8 cellular contexts compared by ENCODE assay signal in genomic region chr3:4976109-4976508, GRCh38. TPM values are rescaled to one million over a fixed set of nuclear protein-coding genes. Genes with fewer than 3 reads are reported as not detected.
A peak's percentile ranks its signal among the peaks of the same experiment; 100 is the strongest.
DNase-seq lines count a peak whose midpoint lies in the region; ATAC-seq, FAIRE-seq and TF ChIP-seq lines count a peak whose summit lies in the region.

No MANE protein-coding gene starts in this region.

- H3K4me1 ChIP-seq in A549, result peaks cover 18% of the 10 kb centered on the region

- no peak for TF ChIP-seq POLR2A in A549 (IDR thresholded peaks at IDR 0.05; ENCODE audit: low read length)

- H3K4me2 ChIP-seq in A549, result peak overlapping the region; percentile 88

- CTCF ChIA-PET in A549 (lab: Yijun Ruan, JAX), result interaction anchor here (0.6 to 17.8 kb wide), 65 partner anchors 10 to 325 kb away, joined by 3 to 602 read pairs (median 5); partner anchors contain the start of gene ARL8B

- TF ChIP-seq CTCF in A549 (IDR thresholded peaks at IDR 0.05) (peak; percentile 87), GM12865 (IDR thresholded peaks at IDR 0.05; ENCODE audit: insufficient read depth, low read depth, low read length, missing control alignments) (peak; percentile 34)

- H3K4me3 Mint-ChIP-seq in activated naive CD8-positive, alpha-beta T cell treated with anti-CD3 and anti-CD28 coated beads, Interleukin-2, amount 10 ng/mL, durations not matched to agents 7 days and 5 days, result peak overlapping the region; percentile 98

- peaks cover 33% of the 10 kb centered on the region for H3K36me3 Mint-ChIP-seq in activated naive CD8-positive, alpha-beta T cell treated with anti-CD3 and anti-CD28 coated beads, Interleukin-2, amount 10 ng/mL, durations not matched to agents 7 days and 5 days

- POLR2A ChIA-PET in A549 (lab: Yijun Ruan, JAX), result interaction anchor here (0.5 to 13.9 kb wide), 7 partner anchors 9 to 265 kb away, joined by 3 to 367 read pairs (median 5); no protein-coding TSS in a partner anchor
- POLR2A ChIA-PET in activated naive CD8-positive, alpha-beta T cell treated with anti-CD3 and anti-CD28 coated beads, Interleukin-2, amount 10 ng/mL, durations not matched to agents 7 days and 5 days (lab: Charles Lee), result interaction anchor here (0.8 to 14.2 kb wide), 14 partner anchors 10 to 483 kb away, joined by 3 to 734 read pairs (median 30); partner anchors contain the start of gene ITPR1

- peaks cover 9% of the 10 kb centered on the region for H3K9me3 Mint-ChIP-seq in activated naive CD8-positive, alpha-beta T cell treated with anti-CD3 and anti-CD28 coated beads, Interleukin-2, amount 10 ng/mL, durations not matched to agents 7 days and 5 days

- no peak for TF ChIP-seq EP300 in A549 (IDR thresholded peaks at IDR 0.05)

- WGBS in A549 (ENCODE audit: missing lambda C conversion rate), result 21% methylated on average over 4 of the region's 4 CpGs

- H3K4me1 Mint-ChIP-seq in activated naive CD8-positive, alpha-beta T cell treated with anti-CD3 and anti-CD28 coated beads, Interleukin-2, amount 10 ng/mL, durations not matched to agents 7 days and 5 days, result peaks cover 24% of the 10 kb centered on the region

- H3K9me3 ChIP-seq in A549, result 0 out of 3 replicates have a peak, but pooled peaks cover 5% of the 10 kb centered on the region

- peak; percentile 78 to 94 for DNase-seq in A549 (ENCODE audit: low read depth in 1 of 2, low spot score in 1 of 2)
- DNase-seq in GM12865 (ENCODE audit: low read depth), result peak; percentile 82
- peak; percentile 84 for DNase-seq in NOMO-1 treated with DMSO at 0.1 percent for 48 hours (lab: John Stamatoyannopoulos, UW; ENCODE audit: unreplicated experiment)
- DNase-seq in activated naive CD8-positive, alpha-beta T cell treated with anti-CD3 and anti-CD28 coated beads, Interleukin-2, amount 10 ng/mL, durations not matched to agents 7 days and 5 days, result no peak
- DNase-seq in inferior parietal cortex (ENCODE audit: extremely low spot score), result peak; percentile 66
- DNase-seq in stimulated activated CD4-positive, alpha-beta T cell treated with anti-CD3 and anti-CD28 coated beads, TNF-alpha, amount 100 ng/mL, for 48 hours (ENCODE audit: low read depth in 3 of 3), result peak in 2 of 3 donors; percentile 46 to 51
- no peak for DNase-seq in cortex of kidney (lab: John Stamatoyannopoulos, UW)

- H3K4me3 ChIP-seq in A549 (no peak overlapping the region), GM12865 (ENCODE audit: low read depth, low read length) (no peak overlapping the region)

- no peak for FAIRE-seq in A549 (lab: Jason Lieb, UNC)

- peak; percentile 95 to 98 for TF ChIP-seq RAD21 in A549 (conservative IDR thresholded peaks at IDR 0.05 in 1 of 2, IDR thresholded peaks at IDR 0.05 in 1 of 2)

- no peaks in the 10 kb centered on the region for H3K27me3 Mint-ChIP-seq in activated naive CD8-positive, alpha-beta T cell treated with anti-CD3 and anti-CD28 coated beads, Interleukin-2, amount 10 ng/mL, durations not matched to agents 7 days and 5 days

- peak overlapping the region; percentile 99 for H3K27ac Mint-ChIP-seq in activated naive CD8-positive, alpha-beta T cell treated with anti-CD3 and anti-CD28 coated beads, Interleukin-2, amount 10 ng/mL, durations not matched to agents 7 days and 5 days

- ATAC-seq in A549 (peak in 1 of 2 experiments; percentile 15; a peak in 3 of 6 replicates), GM21619 (IDR thresholded peaks at IDR 0.05; ENCODE audit: unreplicated experiment) (no peak)
- ATAC-seq in activated naive CD8-positive, alpha-beta T cell treated with anti-CD3 and anti-CD28 coated beads, Interleukin-2, amount 10 ng/mL, durations not matched to agents 7 days and 5 days (ENCODE audit: low read depth), result no peak

- peak overlapping the region; percentile 96 to 98 for H3K27ac ChIP-seq in A549

TF ChIP-seq in A549, 52 proteins besides CTCF, POLR2A, EP300 and RAD21 (continues in another document):
- TF ChIP-seq FOSL2 (IDR thresholded peaks at IDR 0.05) (no peak), FOSL2 (CRISPR knock-in tag; IDR thresholded peaks at IDR 0.05) (peak; percentile 27), NR3C1 (IDR thresholded peaks at IDR 0.05) (no peak), TP53 (CRISPR knock-in tag; IDR thresholded peaks at IDR 0.05) (0 out of 2 replicates have a peak, but pooled peaks have one; percentile 15), ATOH8 (CRISPR knock-in tag; IDR thresholded peaks at IDR 0.05; ENCODE audit: low read depth) (peak; percentile 63; the same call in 1 of the 2 replicates), ZSCAN20 (CRISPR knock-in tag; IDR thresholded peaks at IDR 0.05) (peak; percentile 61; the same call in 1 of the 2 replicates), NFE2L2 (conservative IDR thresholded peaks at IDR 0.05; ENCODE audit: low read length) (no peak), SMC3 (IDR thresholded peaks at IDR 0.05) (peak; percentile 98), USF2 (IDR thresholded peaks at IDR 0.05) (no peak), ZC3H11A (IDR thresholded peaks at IDR 0.05) (no peak), EHMT2 (IDR thresholded peaks at IDR 0.05; ENCODE audit: low read depth) (peak; percentile 91), KDM5A (IDR thresholded peaks at IDR 0.05) (no peak), HOXA7 (CRISPR knock-in tag; IDR thresholded peaks at IDR 0.05) (0 out of 2 replicates have a peak, but pooled peaks have one; percentile 20), PBX3 (IDR thresholded peaks at IDR 0.05) (no peak), HOXB5 (CRISPR knock-in tag; IDR thresholded peaks at IDR 0.05) (peak; percentile 79), HOXB13 (CRISPR knock-in tag; IDR thresholded peaks at IDR 0.05; ENCODE audit: low read depth) (0 out of 2 replicates have a peak, but pooled peaks have one; percentile 21), ZFP36 (IDR thresholded peaks at IDR 0.05; ENCODE audit: borderline replicate concordance, partially characterized antibody) (no peak), POLR2AphosphoS2 (conservative IDR thresholded peaks at IDR 0.05; ENCODE audit: low read length) (no peak), HES2 (IDR thresholded peaks at IDR 0.05) (0 out of 2 replicates have a peak, but pooled peaks have one; percentile 30), MAX (IDR thresholded peaks at IDR 0.05) (peak; percentile 48; the same call in 1 of the 2 replicates), RFX5 (IDR thresholded peaks at IDR 0.05) (no peak), HEYL (CRISPR knock-in tag; IDR thresholded peaks at IDR 0.05) (peak; percentile 86), HMGXB4 (CRISPR knock-in tag; IDR thresholded peaks at IDR 0.05; ENCODE audit: borderline replicate concordance) (no peak), EHF (CRISPR knock-in tag; IDR thresholded peaks at IDR 0.05) (peak; percentile 40; the same call in 1 of the 2 replicates)

RNA-seq across cellular contexts. Expression of gene BHLHE40, which starts 3.1 kb away (rescaled TPM):
- polyA plus RNA-seq in A549 (2011; rRNA removed) (160 and 171 TPM in 2 replicates), A549 (2017; fragmentation: RNase III; extraction: RNeasy Plus Mini Kit Qiagen cat#74134 plus additional on column Dnase treatment) (65.7 to 105 TPM (median 102 TPM) in 3 replicates)
- polyA plus RNA-seq in A549 (2012; cell fraction: cytosol; rRNA removed), result 90.0 and 114 TPM in 2 replicates
- polyA plus RNA-seq in A549 (2012; cell fraction: nucleus; rRNA removed), result 210 and 265 TPM in 2 replicates
- 221 and 248 TPM in 2 replicates for polyA minus RNA-seq in A549 (2011; rRNA and poly(A)+ RNA removed)
- 100 to 1,000 TPM; 208 to 225 TPM for total RNA-seq in activated naive CD8-positive, alpha-beta T cell treated with anti-CD3 and anti-CD28 coated beads, Interleukin-2, amount 10 ng/mL, durations not matched to agents 7 days and 5 days

Comparison
In these comparisons a context has a peak if more than half of its experiments do, and no peak if none do; other contexts are left out.
1. DNase-seq: peak in A549 (2 of 2), GM12865 (single experiment), NOMO-1 treated with DMSO at 0.1 percent for 48 hours (single experiment), inferior parietal cortex (single experiment) and stimulated activated CD4-positive, alpha-beta T cell treated with anti-CD3 and anti-CD28 coated beads, TNF-alpha, amount 100 ng/mL, for 48 hours (2 of 3); none in activated naive CD8-positive, alpha-beta T cell treated with anti-CD3 and anti-CD28 coated beads, Interleukin-2, amount 10 ng/mL, durations not matched to agents 7 days and 5 days (single experiment) and cortex of kidney (single experiment).